27 cellular contexts compared by ENCODE assay signal in genomic region chrX:14779589-14779988, GRCh38.
A peak's percentile ranks its signal among the peaks of the same experiment; 100 is the strongest.
DNase-seq lines count a peak whose midpoint lies in the region; ATAC-seq, FAIRE-seq and TF ChIP-seq lines count a peak whose summit lies in the region.
"Had no signal": no experiment of that assay in that cellular context is flagged by ENCODE, and none has a peak within 500 bp of the region (broad histone marks: within the 10 kb centered on the region; RNA-seq: fewer than 3 reads in every experiment).

No MANE protein-coding gene starts in this region.

- H3K36me3 Mint-ChIP-seq in astrocyte (ENCODE audit: low read depth, unreplicated experiment), result no peaks in the 10 kb centered on the region
- H3K36me3 Mint-ChIP-seq: T-cell had no signal

- H3K4me3 ChIP-seq in NB4 (ENCODE audit: low read depth, low read length) (no peak overlapping the region), astrocyte (ENCODE audit: insufficient read depth, low read depth, low read length) (no peak overlapping the region)
- H3K4me3 ChIP-seq: BLaER1 treated with 17β-estradiol and CSF1 and Interleukin-3, amounts not matched to agents 10 nM and 100 nM; GM23248; Peyer's patch had no signal

- no peak overlapping the region for H3K9ac ChIP-seq in astrocyte (ENCODE audit: low read length)
- H3K9ac ChIP-seq: BLaER1 treated with 17β-estradiol and CSF1 and Interleukin-3, amounts not matched to agents 10 nM and 100 nM; GM23248; KMS-11 had no signal

- no peaks in the 10 kb centered on the region for H3K27me3 Mint-ChIP-seq in astrocyte (ENCODE audit: low read depth, unreplicated experiment)
- H3K27me3 Mint-ChIP-seq: CD4-positive, alpha-beta T cell; T-cell had no signal

- no peak overlapping the region for H3K4me2 ChIP-seq in astrocyte (ENCODE audit: low read length)
- H3K4me2 ChIP-seq: BLaER1 treated with 17β-estradiol and CSF1 and Interleukin-3, amounts not matched to agents 10 nM and 100 nM; KMS-11 had no signal

- no peak for TF ChIP-seq POLR2A in NB4 (IDR thresholded peaks at IDR 0.05; ENCODE audit: extremely low read depth, insufficient read length)

- ATAC-seq in GM21390 (IDR thresholded peaks at IDR 0.05; ENCODE audit: unreplicated experiment), result no peak
- no peak for ATAC-seq in left cardiac atrium
- ATAC-seq: T-cell had no signal

- FAIRE-seq in G401.6 (lab: Jason Lieb, UNC) (peak; percentile 21), astrocyte (lab: Jason Lieb, UNC) (peak; percentile 98)
- FAIRE-seq: A204.1, GM12892 had no signal

- no peaks in the 10 kb centered on the region for H3K4me1 Mint-ChIP-seq in astrocyte (ENCODE audit: low read depth, unreplicated experiment)
- H3K4me1 Mint-ChIP-seq: T-cell had no signal

- H3K4me1 ChIP-seq in astrocyte (ENCODE audit: insufficient read depth, low read length), result peaks cover 4% of the 10 kb centered on the region
- H3K4me1 ChIP-seq: BLaER1 treated with 17β-estradiol and CSF1 and Interleukin-3, amounts not matched to agents 10 nM and 100 nM; Peyer's patch had no signal

- H3K27ac Mint-ChIP-seq in astrocyte (ENCODE audit: unreplicated experiment), result no peak overlapping the region
- H3K27ac Mint-ChIP-seq: CD4-positive, alpha-beta T cell; T-cell had no signal

- no peak overlapping the region for H3K27ac ChIP-seq in astrocyte (ENCODE audit: low read depth, low read length)
- H3K27ac ChIP-seq: BLaER1 treated with 17β-estradiol and CSF1 and Interleukin-3, amounts not matched to agents 10 nM and 100 nM; GM23248; KMS-11; Peyer's patch had no signal

- no peaks in the 10 kb centered on the region for H3K9me3 Mint-ChIP-seq in astrocyte (ENCODE audit: unreplicated experiment)
- H3K9me3 Mint-ChIP-seq: CD4-positive, alpha-beta T cell had no signal

- no peaks in the 10 kb centered on the region for H3K79me2 ChIP-seq in astrocyte (ENCODE audit: insufficient read depth, low read length)

- H4K20me1 ChIP-seq in astrocyte (ENCODE audit: insufficient read depth, low read length), result no peaks in the 10 kb centered on the region
- H4K20me1 ChIP-seq: BLaER1 treated with 17β-estradiol and CSF1 and Interleukin-3, amounts not matched to agents 10 nM and 100 nM had no signal

- no peak overlapping the region for H3K4me3 Mint-ChIP-seq in astrocyte (ENCODE audit: unreplicated experiment)
- H3K4me3 Mint-ChIP-seq: CD4-positive, alpha-beta T cell; T-cell had no signal

- H3K9me3 ChIP-seq in astrocyte (ENCODE audit: insufficient read depth, low read depth, low read length), result no peaks in the 10 kb centered on the region
- H3K9me3 ChIP-seq: BLaER1 treated with 17β-estradiol and CSF1 and Interleukin-3, amounts not matched to agents 10 nM and 100 nM; Peyer's patch had no signal

- intact Hi-C loops in left cardiac atrium (cut with DNase I), result no loop called here

- H3K36me3 ChIP-seq in astrocyte (ENCODE audit: insufficient read depth, low read length), result no peaks in the 10 kb centered on the region
- H3K36me3 ChIP-seq: BLaER1 treated with 17β-estradiol and CSF1 and Interleukin-3, amounts not matched to agents 10 nM and 100 nM; Peyer's patch had no signal

- H2AFZ ChIP-seq in astrocyte (ENCODE audit: low read depth, low read length), result no peak overlapping the region
- H2AFZ ChIP-seq: GM23248 had no signal

- TF ChIP-seq CTCF in NB4 (IDR thresholded peaks at IDR 0.05; ENCODE audit: low read depth, low read length) (no peak), astrocyte (IDR thresholded peaks at IDR 0.05; ENCODE audit: insufficient read depth, low read depth, low read length) (no peak)

- H3K27me3 ChIP-seq in astrocyte (ENCODE audit: insufficient read depth, low read length), result no peaks in the 10 kb centered on the region
- H3K27me3 ChIP-seq: Peyer's patch had no signal

- DNase-seq in COLO829 (ENCODE audit: low spot score), result peak; percentile 12
- peak; percentile 2 for DNase-seq in NB4 (ENCODE audit: low read depth)
- no peak for DNase-seq in astrocyte (ENCODE audit: low read depth)
- DNase-seq in stimulated activated CD4-positive, alpha-beta T cell treated with anti-CD3 and anti-CD28 coated beads, Interleukin-2, amount 100 ng/mL, for 24 hours, result no peak
- no peak for DNase-seq in left cardiac atrium
- DNase-seq: AML-193; CD4-positive, alpha-beta T cell; COR-L47; DMS53; GM23248; H7; IMR-90; MV-4-11; NCI-H1105 treated with DMSO at 0.1 percent for 48 hours; NCI-H146; NCI-H2029; NCI-H446 treated with DMSO at 0.1 percent for 48 hours; NCI-H526; NK-92 treated with Interleukin-12 subunit alpha and Interleukin-12 subunit beta, amount 100 ng/mL, for 24 hours; Peyer's patch; T-cell had no signal

Comparison
In these comparisons a context has a peak if more than half of its experiments do, and no peak if none do; other contexts are left out.
1. DNase-seq: peak in COLO829 (single experiment) and NB4 (single experiment); none in astrocyte (single experiment), stimulated activated CD4-positive, alpha-beta T cell treated with anti-CD3 and anti-CD28 coated beads, Interleukin-2, amount 100 ng/mL, for 24 hours (0 of 2) and left cardiac atrium (single experiment).